Comparison of ENCODE assay signal across 30 cellular contexts in genomic region chr5:124665035-124665434, GRCh38.
DNase-seq lines count a peak whose midpoint lies in the region; ATAC-seq and TF ChIP-seq lines count a peak whose summit lies in the region.
"Had no signal": no experiment of that assay in that cellular context is flagged by ENCODE, and none has a peak within 500 bp of the region (broad histone marks: within the 10 kb centered on the region; RNA-seq: fewer than 3 reads in every experiment).

No MANE protein-coding gene starts in this region.

- H3K36me3 Mint-ChIP-seq in glutamatergic neuron (ENCODE audit: unreplicated experiment): no peaks in the 10 kb centered on the region
- H3K36me3 Mint-ChIP-seq: T-cell had no signal

- no peaks in the 10 kb centered on the region for H3K27me3 ChIP-seq in right lobe of liver
- H3K27me3 ChIP-seq in MG63: no peaks in the 10 kb centered on the region
- H3K27me3 ChIP-seq: neural progenitor cell, pancreas, Peyer's patch, right atrium auricular region, spleen, testis had no signal

- intact Hi-C loops in right lobe of liver (cut with DNase I): no loop called here

- ATAC-seq in right lobe of liver: no peak
- ATAC-seq: left ventricle myocardium superior; pancreas; stimulated activated naive CD8-positive, alpha-beta T cell treated with anti-CD3 and anti-CD28 coated beads, Interleukin-15, Interleukin-2, amounts not matched to agents 100 U/mL and 50 U/mL, for 24 hours; T-cell had no signal

- H3K9me3 ChIP-seq in right lobe of liver: no peaks in the 10 kb centered on the region
- no peaks in the 10 kb centered on the region for H3K9me3 ChIP-seq in MG63
- H3K9me3 ChIP-seq: pancreas, Peyer's patch, right atrium auricular region, spleen, testis had no signal

- H3K27ac Mint-ChIP-seq in glutamatergic neuron (ENCODE audit: unreplicated experiment): no peak overlapping the region
- H3K27ac Mint-ChIP-seq: CD4-positive, alpha-beta T cell; neural progenitor cell; T-cell had no signal

- H3K36me3 ChIP-seq in right lobe of liver: no peaks in the 10 kb centered on the region
- no peaks in the 10 kb centered on the region; the same call in 1 of the 2 replicates for H3K36me3 ChIP-seq in MG63
- H3K36me3 ChIP-seq: neural progenitor cell, pancreas, Peyer's patch, right atrium auricular region, spleen had no signal

- in situ Hi-C loops in ACHN (cut with HindIII; ENCODE audit: low pct_ligation_motif_present, low pct_unique_long_range_greater_than_20kb, low sequenced_read_pairs): no loop called here

- peaks cover 23% of the 10 kb centered on the region for H3K9me3 Mint-ChIP-seq in glutamatergic neuron (ENCODE audit: unreplicated experiment)
- H3K9me3 Mint-ChIP-seq: CD4-positive, alpha-beta T cell; neural progenitor cell; T-cell had no signal

- H3K4me3 ChIP-seq in right lobe of liver (no peak overlapping the region), MG63 (no peak overlapping the region)
- H3K4me3 ChIP-seq: coronary artery, neural progenitor cell, pancreas, Peyer's patch, right atrium auricular region, spleen, testis had no signal

- H3K4me1 Mint-ChIP-seq in glutamatergic neuron (ENCODE audit: low read depth, unreplicated experiment): peaks cover 71% of the 10 kb centered on the region
- H3K4me1 Mint-ChIP-seq: T-cell had no signal

- H3K27me3 Mint-ChIP-seq in glutamatergic neuron (ENCODE audit: unreplicated experiment): peaks cover 10% of the 10 kb centered on the region

- 61% methylated on average over 2 of the region's 2 CpGs for WGBS in right lobe of liver (ENCODE audit: insufficient coverage, low coverage, low lambda C conversion rate, missing lambda C conversion rate)

- peaks cover 0 to 28% (median 13%) of the 10 kb centered on the region in 4 donors for H3K4me1 ChIP-seq in right lobe of liver

- H3K27ac ChIP-seq in right lobe of liver: no peak overlapping the region
- H3K27ac ChIP-seq: coronary artery, neural progenitor cell, pancreas, Peyer's patch, right atrium auricular region, spleen, testis had no signal

- DNase-seq in ACHN: peak; percentile 16
- DNase-seq in H4 (ENCODE audit: low spot score): peak; percentile 71
- peak; percentile 43 for DNase-seq in RPMI7951 (ENCODE audit: low read depth)
- DNase-seq in glutamatergic neuron: no peak
- DNase-seq in right lobe of liver: no peak
- no peak for DNase-seq in MG63
- no peak for DNase-seq in DMS153 (lab: John Stamatoyannopoulos, UW)
- DNase-seq: activated CD4-positive, alpha-beta T cell treated with anti-CD3 and anti-CD28 coated beads, Interleukin-2, amount 50 U/mL, for 1 hour; activated CD4-positive, CD25-positive, alpha-beta regulatory T cell; activated gamma-delta T cell treated with Interleukin-2 at 50 U/mL for 16 hours; activated T-cell treated with anti-CD3 and anti-CD28 coated beads, Interleukin-2, amount 50 U/mL, for 1 hour; caudate nucleus; CD4-positive, alpha-beta T cell; effector CD8-positive, alpha-beta T cell; HCEC 1CT; left ventricle myocardium superior; NCI-H1048; NCI-H1694 treated with DMSO at 0.1 percent for 48 hours; NCI-H2171 treated with DMSO at 0.1 percent for 48 hours; NCI-H524 treated with DMSO at 0.1 percent for 48 hours; pancreas; Peyer's patch; spleen; stimulated activated CD4-positive, alpha-beta T cell treated with anti-CD3 and anti-CD28 coated beads, Interleukin-2, amount 100 ng/mL, for 24 hours; stimulated activated naive CD8-positive, alpha-beta T cell treated with anti-CD3 and anti-CD28 coated beads, Interleukin-15, Interleukin-2, amounts not matched to agents 100 U/mL and 50 U/mL, for 24 hours; T-cell; testis had no signal

- peak overlapping the region; percentile 11 for H3K4me3 Mint-ChIP-seq in glutamatergic neuron (ENCODE audit: unreplicated experiment)
- H3K4me3 Mint-ChIP-seq: CD4-positive, alpha-beta T cell; neural progenitor cell; T-cell had no signal

- no peak for TF ChIP-seq CTCF in glutamatergic neuron (IDR thresholded peaks at IDR 0.05; ENCODE audit: partially characterized antibody, unreplicated experiment)
- TF ChIP-seq CTCF in right lobe of liver (IDR thresholded peaks at IDR 0.05): no peak

- TF ChIP-seq POLR2A in right lobe of liver (IDR thresholded peaks at IDR 0.05): no peak

Comparison
In these comparisons a context has a peak if more than half of its experiments do, and no peak if none do; other contexts are left out.
1. DNase-seq: peak in ACHN (single experiment), H4 (single experiment) and RPMI7951 (single experiment); none in glutamatergic neuron (single experiment), right lobe of liver (0 of 3), MG63 (single experiment) and DMS153 (single experiment).